1 cellular context compared by ENCODE assay signal in the genomic region with DNA sequence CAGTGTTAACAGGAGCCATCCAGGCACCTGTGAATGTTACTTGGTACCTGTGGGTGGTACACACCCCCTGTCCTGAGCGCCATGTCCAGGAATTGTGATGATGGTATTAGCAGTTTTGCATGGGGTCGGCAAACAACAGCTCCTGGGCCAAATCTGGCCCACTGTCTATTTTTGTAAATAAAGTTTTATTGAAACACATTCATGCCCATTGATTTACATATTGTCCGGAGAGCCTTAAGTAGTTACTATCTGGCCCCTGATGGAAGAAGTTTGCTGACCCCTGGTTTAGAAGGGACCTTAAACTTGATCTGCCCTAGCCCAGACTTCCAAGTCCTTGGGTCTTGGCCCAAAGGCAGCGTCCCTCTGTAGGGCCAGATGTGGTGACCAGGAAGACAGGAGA.
TF ChIP-seq lines count a peak whose summit lies in the region.

No MANE protein-coding gene starts in this region.

TF ChIP-seq in WTC11, 78 proteins besides CTCF, POLR2A, EP300 and RAD21:
- no peak for TF ChIP-seq NR1H2 (CRISPR knock-in tag; IDR thresholded peaks at IDR 0.05)
- no peak for TF ChIP-seq MXD4 (CRISPR knock-in tag; IDR thresholded peaks at IDR 0.05; ENCODE audit: borderline replicate concordance)
- TF ChIP-seq, protein P1, sequence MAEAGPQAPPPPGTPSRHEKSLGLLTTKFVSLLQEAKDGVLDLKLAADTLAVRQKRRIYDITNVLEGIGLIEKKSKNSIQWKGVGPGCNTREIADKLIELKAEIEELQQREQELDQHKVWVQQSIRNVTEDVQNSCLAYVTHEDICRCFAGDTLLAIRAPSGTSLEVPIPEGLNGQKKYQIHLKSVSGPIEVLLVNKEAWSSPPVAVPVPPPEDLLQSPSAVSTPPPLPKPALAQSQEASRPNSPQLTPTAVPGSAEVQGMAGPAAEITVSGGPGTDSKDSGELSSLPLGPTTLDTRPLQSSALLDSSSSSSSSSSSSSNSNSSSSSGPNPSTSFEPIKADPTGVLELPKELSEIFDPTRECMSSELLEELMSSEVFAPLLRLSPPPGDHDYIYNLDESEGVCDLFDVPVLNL (CRISPR knock-in tag; IDR thresholded peaks at IDR 0.05; ENCODE audit: borderline replicate concordance, low read depth), result no peak
- no peak for TF ChIP-seq CDX4 (CRISPR knock-in tag; IDR thresholded peaks at IDR 0.05; ENCODE audit: borderline replicate concordance)
- no peak for TF ChIP-seq NR3C1 (CRISPR knock-in tag; conservative IDR thresholded peaks at IDR 0.05; ENCODE audit: low read depth)
- no peak for TF ChIP-seq ARID4B (CRISPR knock-in tag; IDR thresholded peaks at IDR 0.05; ENCODE audit: borderline replicate concordance)
- TF ChIP-seq CBFB (CRISPR knock-in tag; IDR thresholded peaks at IDR 0.05; ENCODE audit: low read depth), result no peak
- no peak for TF ChIP-seq ZNF219 (CRISPR knock-in tag; IDR thresholded peaks at IDR 0.05; ENCODE audit: borderline replicate concordance)
- TF ChIP-seq FOXJ3 (CRISPR knock-in tag; IDR thresholded peaks at IDR 0.05; ENCODE audit: borderline replicate concordance), result no peak
- TF ChIP-seq PRRX2 (CRISPR knock-in tag; IDR thresholded peaks at IDR 0.05), result no peak
- TF ChIP-seq HMGXB4 (CRISPR knock-in tag; IDR thresholded peaks at IDR 0.05), result no peak
- TF ChIP-seq TCF7 (CRISPR knock-in tag; IDR thresholded peaks at IDR 0.05; ENCODE audit: low read depth), result no peak
- no peak for TF ChIP-seq ZNF396 (CRISPR knock-in tag; IDR thresholded peaks at IDR 0.05; ENCODE audit: borderline replicate concordance)
- no peak for TF ChIP-seq ZNF232 (CRISPR knock-in tag; IDR thresholded peaks at IDR 0.05)
- TF ChIP-seq NFATC4 (CRISPR knock-in tag; IDR thresholded peaks at IDR 0.05), result no peak
- no peak for TF ChIP-seq GABPB1 (CRISPR knock-in tag; IDR thresholded peaks at IDR 0.05)
- no peak for TF ChIP-seq ELF4 (CRISPR knock-in tag; IDR thresholded peaks at IDR 0.05; ENCODE audit: low read depth)
- TF ChIP-seq STAT6 (CRISPR knock-in tag; conservative IDR thresholded peaks at IDR 0.05; ENCODE audit: low read depth), result no peak
- TF ChIP-seq GRHL2 (CRISPR knock-in tag; IDR thresholded peaks at IDR 0.05; ENCODE audit: insufficient replicate concordance, severe bottlenecking), result no peak
- TF ChIP-seq FOXK1 (CRISPR knock-in tag; IDR thresholded peaks at IDR 0.05), result no peak
